In genomic region chr2:19536136-19536535, GRCh38 we compare ENCODE assay signal across 26 cellular contexts.
A peak's percentile ranks its signal among the peaks of the same experiment; 100 is the strongest.
DNase-seq lines count a peak whose midpoint lies in the region; FAIRE-seq and TF ChIP-seq lines count a peak whose summit lies in the region.
"Had no signal": no experiment of that assay in that cellular context is flagged by ENCODE, and none has a peak within 500 bp of the region (broad histone marks: within the 10 kb centered on the region; RNA-seq: fewer than 3 reads in every experiment).

No MANE protein-coding gene starts in this region.

- H3K27me3 ChIP-seq in bronchial epithelial cell (ENCODE audit: control insufficient read depth, insufficient read depth, low read length), result no peaks in the 10 kb centered on the region
- H3K27me3 ChIP-seq: brain microvascular endothelial cell, MG63, ovary had no signal

- no peaks in the 10 kb centered on the region for H3K36me3 ChIP-seq in bronchial epithelial cell (ENCODE audit: control insufficient read depth, insufficient read depth, low read length)
- H3K36me3 ChIP-seq: brain microvascular endothelial cell, MG63, ovary had no signal

- FAIRE-seq in bronchial epithelial cell (lab: Jason Lieb, UNC), result no peak
- FAIRE-seq: GM12892 had no signal

- TF ChIP-seq CTCF in AG10803 (conservative IDR thresholded peaks at IDR 0.05; ENCODE audit: low read length) (no peak), bronchial epithelial cell (IDR thresholded peaks at IDR 0.05; ENCODE audit: insufficient read depth, low read length, severe bottlenecking) (no peak)

- intact Hi-C loops in cardiac septum (cut with DNase I), result no loop called here

- H3K4me3 ChIP-seq in AG10803 (ENCODE audit: low read length), result no peak overlapping the region
- H3K4me3 ChIP-seq in bronchial epithelial cell (ENCODE audit: low read depth, low read length), result no peak overlapping the region
- H3K4me3 ChIP-seq: MG63, ovary had no signal

- DNase-seq in AG10803 (ENCODE audit: low read depth) (peak; percentile 8), M059J (ENCODE audit: low read depth) (peak; percentile 30), bronchial epithelial cell (ENCODE audit: low read depth) (peak; percentile 85), glomerular visceral epithelial cell (ENCODE audit: extremely low spot score) (peak; percentile 16), medulla oblongata (ENCODE audit: extremely low spot score) (no peak), cardiac septum (ENCODE audit: low spot score) (no peak), CD1c-positive myeloid dendritic cell (ENCODE audit: extremely low spot score) (no peak)
- no peak for DNase-seq in activated CD8-positive, alpha-beta memory T cell treated with anti-CD3 and anti-CD28 coated beads for 24 hours
- DNase-seq: activated CD4-positive, alpha-beta T cell treated with anti-CD3 and anti-CD28 coated beads for 48 hours; activated CD8-positive, alpha-beta memory T cell treated with anti-CD3 and anti-CD28 coated beads, Interleukin-2, amount 50 U/mL, for 4 hours; activated naive CD8-positive, alpha-beta T cell treated with anti-CD3 and anti-CD28 coated beads, Interleukin-2, amount 10 ng/mL, durations not matched to agents 7 days and 5 days; brain microvascular endothelial cell; CD4-positive, alpha-beta T cell; cortex of kidney; H7; IMR-90; MG63; naive B cell; NCI-H146; NCI-H526 treated with DMSO at 0.1 percent for 48 hours; ovary; SHP77; stimulated activated CD4-positive, alpha-beta T cell treated with anti-CD3 and anti-CD28 coated beads, Interleukin-1b, Interleukin-23, amount 100 ng/mL, for 48 hours; stimulated activated naive CD4-positive, alpha-beta T cell; T-helper 1 cell had no signal

Comparison
In these comparisons a context has a peak if more than half of its experiments do, and no peak if none do; other contexts are left out.
1. DNase-seq: peak in AG10803 (single experiment), M059J (single experiment), bronchial epithelial cell (single experiment) and glomerular visceral epithelial cell (single experiment); none in medulla oblongata (single experiment), cardiac septum (single experiment), activated CD8-positive, alpha-beta memory T cell treated with anti-CD3 and anti-CD28 coated beads for 24 hours (single experiment) and CD1c-positive myeloid dendritic cell (single experiment).